In genomic region chr5:137825165-137825564, GRCh38 we compare ENCODE assay signal across 18 cellular contexts. TPM values are rescaled to one million over a fixed set of nuclear protein-coding genes. Genes with fewer than 3 reads are reported as not detected.
A peak's percentile ranks its signal among the peaks of the same experiment; 100 is the strongest.
DNase-seq lines count a peak whose midpoint lies in the region; ATAC-seq and TF ChIP-seq lines count a peak whose summit lies in the region.
"Had no signal": no experiment of that assay in that cellular context is flagged by ENCODE, and none has a peak within 500 bp of the region (broad histone marks: within the 10 kb centered on the region; RNA-seq: fewer than 3 reads in every experiment).

No MANE protein-coding gene starts in this region.

- intact Hi-C loops in left ventricle myocardium inferior (cut with micrococcal nuclease) (no loop called here), cardiac septum (cut with DNase I) (no loop called here)

- ATAC-seq in HG02642 (IDR thresholded peaks at IDR 0.05; ENCODE audit: poor library complexity, unreplicated experiment) (no peak), HG02884 (IDR thresholded peaks at IDR 0.05; ENCODE audit: unreplicated experiment) (no peak), HG02981 (IDR thresholded peaks at IDR 0.05; ENCODE audit: unreplicated experiment) (no peak)
- ATAC-seq: HepG2 had no signal

- no peak for DNase-seq in left ventricle myocardium inferior
- no peak for DNase-seq in cardiac septum (ENCODE audit: low spot score)
- peak; percentile 37 for DNase-seq in astrocyte of the hippocampus (ENCODE audit: low read depth, low spot score)
- peak; percentile 44 for DNase-seq in kidney tubule cell (ENCODE audit: low spot score)
- no peak for DNase-seq in HuH-7.5 (ENCODE audit: low spot score)
- DNase-seq: COR-L47, DMS153, Karpas-422, NCI-H1417, NCI-H1930, NCI-H2171, NCI-H510A had no signal

- H3K27me3 ChIP-seq in left ventricle myocardium inferior (ENCODE audit: low read depth), result no peaks in the 10 kb centered on the region

- no peak overlapping the region for H3K4me3 ChIP-seq in left ventricle myocardium inferior

- H3K4me1 ChIP-seq in left ventricle myocardium inferior, result peaks cover 26% of the 10 kb centered on the region

- no peaks in the 10 kb centered on the region for H3K36me3 ChIP-seq in left ventricle myocardium inferior

- TF ChIP-seq CTCF in left ventricle myocardium inferior (IDR thresholded peaks at IDR 0.05; ENCODE audit: borderline replicate concordance), result no peak

- H3K9me3 ChIP-seq in left ventricle myocardium inferior (replicated peaks), result peaks cover 14% of the 10 kb centered on the region

- H3K27ac ChIP-seq in left ventricle myocardium inferior (replicated peaks), result peak overlapping the region; percentile 30
- H3K27ac ChIP-seq: C4-2B had no signal

RNA-seq across cellular contexts. Expression of gene MYOT, which starts 42.5 kb away (rescaled TPM):
- total RNA-seq in left ventricle myocardium inferior, result 29.6 TPM
- total RNA-seq in cardiac septum, result 38.9 TPM
- total RNA-seq: A172, HepG2 had no signal

Comparison
In these comparisons a context has a peak if more than half of its experiments do, and no peak if none do; other contexts are left out.
1. DNase-seq: peak in astrocyte of the hippocampus (single experiment) and kidney tubule cell (single experiment); none in left ventricle myocardium inferior (single experiment), cardiac septum (single experiment) and HuH-7.5 (single experiment).